ENCODE assay signal across 11 cellular contexts in genomic region chr15:74423443-74424257, GRCh38. TPM values are rescaled to one million over a fixed set of nuclear protein-coding genes. Genes with fewer than 3 reads are reported as not detected.
DNase-seq lines count a peak whose midpoint lies in the region; ATAC-seq and TF ChIP-seq lines count a peak whose summit lies in the region.
"Had no signal": no experiment of that assay in that cellular context is flagged by ENCODE, and none has a peak within 500 bp of the region (broad histone marks: within the 10 kb centered on the region; RNA-seq: fewer than 3 reads in every experiment).

No MANE protein-coding gene starts in this region.

- no peaks in the 10 kb centered on the region for H3K36me3 ChIP-seq in colonic mucosa
- H3K36me3 ChIP-seq: thoracic aorta had no signal

- H3K36me3 Mint-ChIP-seq in activated CD8-positive, alpha-beta T cell treated with anti-CD3 and anti-CD28 coated beads, Interleukin-2, amount 10 ng/mL, durations not matched to agents 7 days and 5 days (ENCODE audit: low read depth) = peaks cover 14% of the 10 kb centered on the region

- in situ Hi-C loops in GM13976 (cut with MboI; ENCODE audit: low sequenced_read_pairs, unreplicated experiment) = no loop called here

- H3K27ac ChIP-seq in layer of hippocampus (ENCODE audit: low read depth, low read length) (peak overlapping the region; percentile 94), colonic mucosa (no peak overlapping the region)
- H3K27ac ChIP-seq: thoracic aorta had no signal

- intact Hi-C loops in colonic mucosa (cut with DNase I) = no loop called here

- no peak overlapping the region for H3K4me3 ChIP-seq in colonic mucosa
- H3K4me3 ChIP-seq: skin epidermis, thoracic aorta had no signal

- POLR2A ChIA-PET in activated CD8-positive, alpha-beta T cell treated with anti-CD3 and anti-CD28 coated beads, Interleukin-2, amount 10 ng/mL, durations not matched to agents 7 days and 5 days (lab: Charles Lee) = interaction anchor here (0.6 kb wide), 2 partner anchors 37 to 302 kb away, joined by 3 to 5 read pairs; partner anchors contain the start of genes CYP1A1 and UBL7

- TF ChIP-seq CTCF in GM13976 (IDR thresholded peaks at IDR 0.05; ENCODE audit: borderline replicate concordance, control extremely low read depth, extremely low read depth, insufficient read depth, missing control alignments) (no peak), colonic mucosa (IDR thresholded peaks at IDR 0.05) (no peak)

- no peak overlapping the region for H3K9ac ChIP-seq in colonic mucosa (ENCODE audit: low read depth in 2 of 2, low read length in 2 of 2)

- no peaks in the 10 kb centered on the region for H3K4me1 ChIP-seq in colonic mucosa

- H3K9me3 ChIP-seq in colonic mucosa = no peaks in the 10 kb centered on the region
- H3K9me3 ChIP-seq: thoracic aorta had no signal

- H3K4me3 Mint-ChIP-seq in activated CD8-positive, alpha-beta T cell treated with anti-CD3 and anti-CD28 coated beads, Interleukin-2, amount 10 ng/mL, durations not matched to agents 7 days and 5 days = no peak overlapping the region

- H3K9me3 Mint-ChIP-seq in activated CD8-positive, alpha-beta T cell treated with anti-CD3 and anti-CD28 coated beads, Interleukin-2, amount 10 ng/mL, durations not matched to agents 7 days and 5 days (ENCODE audit: insufficient read depth) = no peaks in the 10 kb centered on the region

- no peak for ATAC-seq in activated CD8-positive, alpha-beta T cell treated with anti-CD3 and anti-CD28 coated beads, Interleukin-2, amount 10 ng/mL, durations not matched to agents 7 days and 5 days
- ATAC-seq: left lobe of liver had no signal

- CTCF ChIA-PET in activated CD8-positive, alpha-beta T cell treated with anti-CD3 and anti-CD28 coated beads, Interleukin-2, amount 10 ng/mL, durations not matched to agents 7 days and 5 days (lab: Charles Lee) = interaction anchor here (1.1 to 27.0 kb wide), 3 partner anchors 10 to 44 kb away, joined by 3 to 677 read pairs (median 4); partner anchors contain the start of gene SEMA7A

- no peaks in the 10 kb centered on the region for H3K27me3 Mint-ChIP-seq in activated CD8-positive, alpha-beta T cell treated with anti-CD3 and anti-CD28 coated beads, Interleukin-2, amount 10 ng/mL, durations not matched to agents 7 days and 5 days (ENCODE audit: low read depth)

- H3K27ac Mint-ChIP-seq in activated CD8-positive, alpha-beta T cell treated with anti-CD3 and anti-CD28 coated beads, Interleukin-2, amount 10 ng/mL, durations not matched to agents 7 days and 5 days = peak overlapping the region; percentile 66

- H3K4me1 Mint-ChIP-seq in activated CD8-positive, alpha-beta T cell treated with anti-CD3 and anti-CD28 coated beads, Interleukin-2, amount 10 ng/mL, durations not matched to agents 7 days and 5 days (ENCODE audit: low read depth) = peaks cover 70% of the 10 kb centered on the region

- DNase-seq in A172 (ENCODE audit: low spot score) = peak; percentile 13
- peak; percentile 58 for DNase-seq in GM13976 (ENCODE audit: low spot score)
- no peak for DNase-seq in activated CD8-positive, alpha-beta T cell treated with anti-CD3 and anti-CD28 coated beads, Interleukin-2, amount 10 ng/mL, durations not matched to agents 7 days and 5 days
- no peak for DNase-seq in activated CD4-positive, CD25-positive, alpha-beta regulatory T cell treated with anti-CD3 and anti-CD28 coated beads, Interleukin-2, amount 50 U/mL, for 72 hours
- no peak for DNase-seq in GM03348 (ENCODE audit: low spot score)
- no peak for DNase-seq in NCI-H510A (lab: John Stamatoyannopoulos, UW)
- DNase-seq in colonic mucosa = no peak

- H3K27me3 ChIP-seq in layer of hippocampus (ENCODE audit: control insufficient read depth, insufficient read depth, low read length) = no peaks in the 10 kb centered on the region
- H3K27me3 ChIP-seq in colonic mucosa = no peaks in the 10 kb centered on the region

RNA-seq across cellular contexts. Expression of gene SEMA7A, which starts 10.1 kb away (rescaled TPM):
- 12.6 and 14.3 TPM in 2 replicates for total RNA-seq in A172 (2014; rRNA removed; shearing (Covaris generic))
- total RNA-seq in activated CD8-positive, alpha-beta T cell treated with anti-CD3 and anti-CD28 coated beads, Interleukin-2, amount 10 ng/mL, durations not matched to agents 7 days and 5 days = 10 to 100 TPM; 16.1 to 16.9 TPM
- 1 to 10 TPM; 1.8 to 2.0 TPM for total RNA-seq in colonic mucosa

RNA-seq across cellular contexts. Expression of gene UBL7, which starts 37.3 kb away (rescaled TPM):
- total RNA-seq in A172 (2014; rRNA removed; shearing (Covaris generic)) = 102 and 137 TPM in 2 replicates
- 10 to 100 TPM; 60.8 to 71.4 TPM for total RNA-seq in activated CD8-positive, alpha-beta T cell treated with anti-CD3 and anti-CD28 coated beads, Interleukin-2, amount 10 ng/mL, durations not matched to agents 7 days and 5 days
- 10 to 100 TPM; 32.2 to 43.8 TPM for total RNA-seq in colonic mucosa

RNA-seq across cellular contexts. Expression of gene CYP11A1, which starts 56.2 kb away (rescaled TPM):
- 1.2 TPM in 1 of 2 replicates, not detected in the other for total RNA-seq in A172 (2014; rRNA removed; shearing (Covaris generic))
- not detected for total RNA-seq in activated CD8-positive, alpha-beta T cell treated with anti-CD3 and anti-CD28 coated beads, Interleukin-2, amount 10 ng/mL, durations not matched to agents 7 days and 5 days
- 1 to 10 TPM in 1 of 2 donors, not detected in 1; 1.3 TPM for total RNA-seq in colonic mucosa
- total RNA-seq: thoracic aorta had no signal

Comparison
In these comparisons a context has a peak if more than half of its experiments do, and no peak if none do; other contexts are left out.
1. DNase-seq: peak in A172 (single experiment) and GM13976 (single experiment); none in activated CD8-positive, alpha-beta T cell treated with anti-CD3 and anti-CD28 coated beads, Interleukin-2, amount 10 ng/mL, durations not matched to agents 7 days and 5 days (single experiment), activated CD4-positive, CD25-positive, alpha-beta regulatory T cell treated with anti-CD3 and anti-CD28 coated beads, Interleukin-2, amount 50 U/mL, for 72 hours (single experiment), GM03348 (single experiment), NCI-H510A (single experiment) and colonic mucosa (single experiment).